ENCODE assay signal across 24 cellular contexts in the genomic region with DNA sequence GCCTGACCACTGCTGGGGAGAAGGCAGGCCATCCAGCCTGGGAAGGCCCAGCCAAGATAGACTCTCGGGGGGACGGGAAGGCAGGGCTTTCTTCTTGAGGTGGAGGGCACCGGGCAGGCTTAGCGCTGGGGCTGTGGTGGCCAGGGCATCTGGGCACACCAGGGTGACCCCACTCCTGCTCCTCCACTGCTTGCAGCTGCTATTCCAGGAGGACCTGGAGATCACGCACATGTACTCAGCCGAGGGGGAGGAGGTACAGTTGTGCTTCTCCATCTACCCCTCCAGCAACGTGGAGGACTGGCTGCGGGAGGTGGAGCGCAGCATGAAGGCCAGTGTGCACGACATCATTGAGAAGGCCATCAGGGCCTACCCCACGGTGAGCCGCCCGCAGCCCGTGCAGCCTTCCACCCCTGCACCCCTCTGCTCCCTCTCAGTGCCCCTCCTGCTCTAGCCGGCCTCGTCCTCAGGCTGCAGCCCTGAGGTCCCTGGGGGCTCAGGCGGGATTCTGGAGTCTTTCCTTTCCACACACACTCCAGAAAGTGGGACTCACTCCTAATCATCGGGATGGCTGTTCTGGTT.
"Had no signal": no experiment of that assay in that cellular context is flagged by ENCODE, and none has a peak within 500 bp of the region (broad histone marks: within the 10 kb centered on the region; RNA-seq: fewer than 3 reads in every experiment).

No MANE protein-coding gene starts in this region.

- H3K79me2 ChIP-seq: hepatocyte had no signal

- H2AFZ ChIP-seq: hepatocyte had no signal

- H3K4me3 Mint-ChIP-seq: naive thymus-derived CD4-positive, alpha-beta T cell; nephron progenitor cell; stimulated activated memory B cell treated with anti-CD40 and anti-IgM and Interleukin-4, amounts not matched to agents 10 μg/mL and 1 μg/mL and 100 μg/mL, for 72 hours; stimulated activated naive CD8-positive, alpha-beta T cell treated with anti-CD3 and anti-CD28 coated beads, Interleukin-15, amount 100 ng/mL, for 72 hours had no signal

- H3K27ac Mint-ChIP-seq: nephron progenitor cell; stimulated activated memory B cell treated with anti-CD40 and anti-IgM and Interleukin-4, amounts not matched to agents 10 μg/mL and 1 μg/mL and 100 μg/mL, for 72 hours; stimulated activated naive CD8-positive, alpha-beta T cell treated with anti-CD3 and anti-CD28 coated beads, Interleukin-15, amount 100 ng/mL, for 72 hours had no signal

- H3K4me1 Mint-ChIP-seq: naive thymus-derived CD4-positive, alpha-beta T cell; stimulated activated memory B cell treated with anti-CD40 and anti-IgM and Interleukin-4, amounts not matched to agents 10 μg/mL and 1 μg/mL and 100 μg/mL, for 72 hours had no signal

- H3K4me3 ChIP-seq: cardiac muscle cell, colonic mucosa, esophagus squamous epithelium, gastroesophageal sphincter, hepatocyte, lower lobe of right lung, right lobe of liver, testis, transverse colon had no signal

- H3K27me3 Mint-ChIP-seq: naive thymus-derived CD4-positive, alpha-beta T cell; stimulated activated memory B cell treated with anti-CD40 and anti-IgM and Interleukin-4, amounts not matched to agents 10 μg/mL and 1 μg/mL and 100 μg/mL, for 72 hours; stimulated activated naive CD8-positive, alpha-beta T cell treated with anti-CD3 and anti-CD28 coated beads, Interleukin-15, amount 100 ng/mL, for 72 hours had no signal

- H3K4me1 ChIP-seq: colonic mucosa, esophagus squamous epithelium, gastroesophageal sphincter, lower lobe of right lung, right lobe of liver, testis, transverse colon had no signal

- H3K9me3 Mint-ChIP-seq: naive thymus-derived CD4-positive, alpha-beta T cell; nephron progenitor cell; stimulated activated memory B cell treated with anti-CD40 and anti-IgM and Interleukin-4, amounts not matched to agents 10 μg/mL and 1 μg/mL and 100 μg/mL, for 72 hours; stimulated activated naive CD8-positive, alpha-beta T cell treated with anti-CD3 and anti-CD28 coated beads, Interleukin-15, amount 100 ng/mL, for 72 hours had no signal

- H3K27ac ChIP-seq: cardiac muscle cell, colonic mucosa, esophagus squamous epithelium, gastroesophageal sphincter, hepatocyte, lower lobe of right lung, neutrophil, right lobe of liver, testis, transverse colon had no signal

- DNase-seq: cerebellar nuclear complex; colonic mucosa; dermis blood vessel endothelial cell; esophagus squamous epithelium; foreskin fibroblast; glutamatergic neuron; kidney glomerular epithelial cell; lower lobe of right lung; mesenchymal stem cell; naive thymus-derived CD4-positive, alpha-beta T cell; nephron progenitor cell; stimulated activated CD4-positive, alpha-beta T cell treated with anti-CD3 and anti-CD28 coated beads, Interleukin-15, amount 100 ng/mL, for 24 hours; stimulated activated CD4-positive, alpha-beta T cell treated with anti-CD3 and anti-CD28 coated beads, Interleukin-1b, Interleukin-23, amount 100 ng/mL, for 48 hours; stimulated activated CD4-positive, alpha-beta T cell treated with anti-CD3 and anti-CD28 coated beads, Interleukin-4, amount 100 ng/mL, for 24 hours; stimulated activated naive CD8-positive, alpha-beta T cell treated with anti-CD3 and anti-CD28 coated beads, Interleukin-15, amount 100 ng/mL, for 72 hours; testis; transverse colon had no signal

- H3K4me2 ChIP-seq: hepatocyte had no signal

- ATAC-seq: gastroesophageal sphincter; left lobe of liver; lower lobe of right lung; naive thymus-derived CD4-positive, alpha-beta T cell; right lobe of liver; stimulated activated memory B cell treated with anti-CD40 and anti-IgM and Interleukin-4, amounts not matched to agents 10 μg/mL and 1 μg/mL and 100 μg/mL, for 72 hours; stimulated activated naive CD8-positive, alpha-beta T cell treated with anti-CD3 and anti-CD28 coated beads, Interleukin-15, amount 100 ng/mL, for 72 hours had no signal

- H3K27me3 ChIP-seq: cardiac muscle cell, colonic mucosa, esophagus squamous epithelium, gastroesophageal sphincter, hepatocyte, neutrophil, right lobe of liver, testis, transverse colon had no signal

- H3K36me3 ChIP-seq: cardiac muscle cell, colonic mucosa had no signal

- H3K9me3 ChIP-seq: colonic mucosa, esophagus squamous epithelium, gastroesophageal sphincter, lower lobe of right lung, neutrophil, right lobe of liver, testis, transverse colon had no signal
